Comparison of ENCODE assay signal across 8 cellular contexts in genomic region chr20:2314759-2315439, GRCh38. TPM values are rescaled to one million over a fixed set of nuclear protein-coding genes. Genes with fewer than 3 reads are reported as not detected.
DNase-seq lines count a peak whose midpoint lies in the region; ATAC-seq, FAIRE-seq and TF ChIP-seq lines count a peak whose summit lies in the region.

No MANE protein-coding gene starts in this region.

- no peak overlapping the region for H3K4ac ChIP-seq in H1 (replicated peaks; ENCODE audit: insufficient read length, low read depth, low read length)

- intact Hi-C loops in posterior vena cava (cut with DNase I), result no loop called here

- CTCF ChIA-PET in H1 (lab: Charles Lee; ENCODE audit: partially characterized antibody), result interaction anchor here (1.2 to 2.2 kb wide), 2 partner anchors 12 to 37 kb away, joined by 3 to 10 read pairs; no protein-coding TSS in a partner anchor

- no peak overlapping the region for H3K4me2 ChIP-seq in H1 (ENCODE audit: insufficient read depth in 1 of 2, low read depth in 2 of 2, low read length in 2 of 2)

- H3K27me3 ChIP-seq in H1 (replicated peaks in 1 of 4; ENCODE audit: control insufficient read depth in 3 of 4, extremely low read depth in 1 of 4, insufficient read depth in 3 of 4, low read length in 3 of 4), result no peaks in the 10 kb centered on the region

- H2BK20ac ChIP-seq in H1 (ENCODE audit: low read length), result no peak overlapping the region

- no peak for TF ChIP-seq POLR2A in H1 (IDR thresholded peaks at IDR 0.05; ENCODE audit: control extremely low read depth in 1 of 2, low read depth in 2 of 2, low read length in 2 of 2)

- H3K4me3 ChIP-seq in H1 (ENCODE audit: extremely low read depth in 1 of 4, insufficient read depth in 2 of 4, low read depth in 3 of 4, low read length in 4 of 4), result no peak overlapping the region

- 89% methylated on average over 8 of the region's 8 CpGs; no CpG with 5 or more reads in 1 of the 2 experiments for WGBS in H1 (ENCODE audit: extremely low coverage in 1 of 2, insufficient coverage in 1 of 2, insufficient read length in 1 of 2, insufficient replicate concordance in 2 of 2, low coverage in 1 of 2, low lambda C conversion rate in 2 of 2, missing lambda C conversion rate in 1 of 2), 2 experiments

- H2BK120ac ChIP-seq in H1 (replicated peaks; ENCODE audit: low read depth, low read length), result no peak overlapping the region

- no peaks in the 10 kb centered on the region for H3K4me1 ChIP-seq in H1 (replicated peaks in 1 of 4; ENCODE audit: control insufficient read depth in 3 of 4, insufficient read depth in 4 of 4, low read length in 3 of 4)

- H3K23me2 ChIP-seq in H1 (ENCODE audit: low read depth, low read length), result no peaks in the 10 kb centered on the region

- POLR2A ChIA-PET in H1 (lab: Charles Lee; ENCODE audit: partially characterized antibody), result interaction anchor here (0.9 kb wide), 1 partner anchor 12 kb away, joined by 3 read pairs; no protein-coding TSS in a partner anchor

- no peaks in the 10 kb centered on the region for H3K36me3 ChIP-seq in H1 (ENCODE audit: control insufficient read depth in 2 of 4, insufficient read depth in 4 of 4, low read length in 3 of 4)

- TF ChIP-seq RAD21 in H1 (IDR thresholded peaks at IDR 0.05 in 1 of 2, conservative IDR thresholded peaks at IDR 0.05 in 1 of 2; ENCODE audit: low read depth in 2 of 2, low read length in 2 of 2), result no peak

- no peak overlapping the region for H3K14ac ChIP-seq in H1 (ENCODE audit: insufficient read length)

- TF ChIP-seq EP300 in H1 (IDR thresholded peaks at IDR 0.05; ENCODE audit: borderline replicate concordance in 1 of 2, low read depth in 2 of 2, low read length in 2 of 2), result no peak

- no peak overlapping the region for H3K27ac ChIP-seq in H1 (ENCODE audit: low read depth, low read length)

- H2BK12ac ChIP-seq in H1 (ENCODE audit: low read depth, low read length), result peak overlapping the region; percentile 84; the same call in 1 of the 2 replicates

- no peaks in the 10 kb centered on the region for H3K9me3 ChIP-seq in H1 (ENCODE audit: insufficient read depth in 2 of 2, low read depth in 1 of 2, low read length in 1 of 2)

- H3K56ac ChIP-seq in H1 (replicated peaks; ENCODE audit: insufficient read length, low read depth, low read length), result no peak overlapping the region

- no peak for TF ChIP-seq CTCF in H1 (IDR thresholded peaks at IDR 0.05; ENCODE audit: control extremely low read depth in 1 of 3, insufficient read depth in 1 of 3, low read depth in 1 of 3, low read length in 3 of 3)

- no peak overlapping the region for H4K91ac ChIP-seq in H1 (replicated peaks; ENCODE audit: insufficient read length, low read length)

- no peak overlapping the region for H3K18ac ChIP-seq in H1 (ENCODE audit: extremely low read depth, low read length)

- H3K79me2 ChIP-seq in H1 (ENCODE audit: control insufficient read depth in 1 of 2, insufficient read depth in 2 of 2, low read length in 2 of 2), result no peaks in the 10 kb centered on the region

- H2AK5ac ChIP-seq in H1 (ENCODE audit: low read depth, low read length), result no peak overlapping the region

- ATAC-seq in GM18873 (IDR thresholded peaks at IDR 0.05; ENCODE audit: low FRiP score, unreplicated experiment), result no peak
- no peak for ATAC-seq in GM21786 (IDR thresholded peaks at IDR 0.05; ENCODE audit: unreplicated experiment)
- no peak for ATAC-seq in GM18511 (IDR thresholded peaks at IDR 0.05; ENCODE audit: unreplicated experiment)

- no peak overlapping the region for H2BK15ac ChIP-seq in H1 (ENCODE audit: low read length)

- no peak overlapping the region for H3K9ac ChIP-seq in H1 (replicated peaks in 1 of 4; ENCODE audit: extremely low read depth in 1 of 4, low read depth in 3 of 4, low read length in 3 of 4)

- no peak overlapping the region for H2BK5ac ChIP-seq in H1 (ENCODE audit: low read depth, low read length)

- no peak overlapping the region for H4K8ac ChIP-seq in H1 (ENCODE audit: extremely low read depth, insufficient read depth, low read length)

- DNase-seq in GM03348 (ENCODE audit: low spot score) (peak; percentile 93), NCI-H460 (ENCODE audit: extremely low read depth, low read depth) (peak; percentile 97), H1 (ENCODE audit: low read depth in 1 of 2, low spot score in 2 of 2) (no peak), posterior vena cava (ENCODE audit: low spot score) (peak; percentile 91), NCI-H1105 (lab: John Stamatoyannopoulos, UW) (no peak)

- H3K23ac ChIP-seq in H1 (ENCODE audit: insufficient read length), result no peak overlapping the region

- no peak overlapping the region for H2AFZ ChIP-seq in H1 (ENCODE audit: low read length)

- no peak for FAIRE-seq in H1 (lab: Jason Lieb, UNC)

- no peak overlapping the region for H4K5ac ChIP-seq in H1 (ENCODE audit: insufficient read length, low read depth, low read length)

- H3K79me1 ChIP-seq in H1 (ENCODE audit: low read depth, low read length), result no peaks in the 10 kb centered on the region

- no peaks in the 10 kb centered on the region for H4K20me1 ChIP-seq in H1 (replicated peaks in 1 of 2; ENCODE audit: control insufficient read depth in 1 of 2, insufficient read depth in 2 of 2, low read length in 2 of 2)

TF ChIP-seq in H1, 55 proteins besides CTCF, POLR2A, EP300 and RAD21:
- TF ChIP-seq CBX8 (IDR thresholded peaks at IDR 0.05; ENCODE audit: borderline replicate concordance, low read depth, low read length) (no peak), TEAD4 (IDR thresholded peaks at IDR 0.05; ENCODE audit: low read depth, low read length) (no peak), RXRA (IDR thresholded peaks at IDR 0.05; ENCODE audit: insufficient read depth, low read depth, low read length) (no peak), SP1 (IDR thresholded peaks at IDR 0.05; ENCODE audit: low read depth, low read length) (no peak)
TF ChIP-seq in H1: peak in this region for 0.

RNA-seq across cellular contexts. Expression of gene TGM3, which starts 19.1 kb away (rescaled TPM):
- total RNA-seq in NCI-H460 (2014; rRNA removed; shearing (Covaris generic)), result 0.10 and 0.20 TPM in 2 replicates
- polyA plus RNA-seq in NCI-H460 (2014; cell fraction: nucleus; rRNA removed), result 0.46 TPM in 1 of 2 replicates, not detected in the other
- not detected in 2 replicates for total RNA-seq in H1 (2021; fragmentation: NEBNext Ultra II Directional; extraction: Animal tissue kit (Norgen Biotek cat#: 25700))
- polyA plus RNA-seq in H1 (2011; rRNA removed), result 0.08 and 0.12 TPM in 2 replicates
- 0.14 TPM for polyA plus RNA-seq in H1 (2011; cell fraction: cytosol; rRNA removed)
- 0.13 TPM for polyA plus RNA-seq in H1 (2011; cell fraction: nucleus; rRNA removed)
- polyA plus RNA-seq in H1 (2012, experiment 1 of 2), result 0.07 to 0.15 TPM in 2 of 4 replicates, not detected in the others
- polyA plus RNA-seq in H1 (2012, experiment 2 of 2), result 0.08 TPM
- polyA plus RNA-seq in H1 (2013, experiment 1 of 2), result 0.08 TPM
- 0.06 TPM for polyA plus RNA-seq in H1 (2013, experiment 2 of 2)
- 0.05 and 0.79 TPM in 2 replicates for polyA minus RNA-seq in H1 (2011; rRNA and poly(A)+ RNA removed)
- polyA minus RNA-seq in H1 (2011; cell fraction: cytosol; rRNA and poly(A)+ RNA removed), result not detected
- not detected for polyA minus RNA-seq in H1 (2011; cell fraction: nucleus; rRNA and poly(A)+ RNA removed)
- total RNA-seq in posterior vena cava, result not detected

Comparison
In these comparisons a context has a peak if more than half of its experiments do, and no peak if none do; other contexts are left out.
1. DNase-seq: peak in GM03348 (single experiment), NCI-H460 (single experiment) and posterior vena cava (single experiment); none in H1 (0 of 2) and NCI-H1105 (single experiment).